Comparison of ENCODE assay signal across 8 cellular contexts in genomic region chr9:97632406-97632991, GRCh38. TPM values are rescaled to one million over a fixed set of nuclear protein-coding genes. Genes with fewer than 3 reads are reported as not detected.
DNase-seq lines count a peak whose midpoint lies in the region; ATAC-seq and TF ChIP-seq lines count a peak whose summit lies in the region.

No MANE protein-coding gene starts in this region.

- H3K4me1 Mint-ChIP-seq in CD14-positive monocyte = peaks cover 42% of the 10 kb centered on the region

- H3K4me3 Mint-ChIP-seq in CD14-positive monocyte = peak overlapping the region; percentile 94 to 98

- BruUV-seq in PC-9 (replicated peaks; lab: Mats Ljungman, UMichigan) = TSS peak; percentile 73

- H3K27ac Mint-ChIP-seq in CD14-positive monocyte = peak overlapping the region; percentile 97 to 100 (median 100)

- CTCF ChIA-PET in PC-9 (lab: Charles Lee) = interaction anchor here (0.7 to 2.3 kb wide), 5 partner anchors 17 to 289 kb away, joined by 3 to 10 read pairs (median 3); no protein-coding TSS in a partner anchor

- ATAC-seq in GM19395 (IDR thresholded peaks at IDR 0.05; ENCODE audit: unreplicated experiment) = peak; percentile 17
- peak; percentile 1 for ATAC-seq in HG03469 (IDR thresholded peaks at IDR 0.05; ENCODE audit: unreplicated experiment)
- peak; percentile 40 for ATAC-seq in sciatic nerve

- peaks cover 38% of the 10 kb centered on the region for H3K4me1 ChIP-seq in PC-9 (replicated peaks; ENCODE audit: insufficient read depth)
- H3K4me1 ChIP-seq in iPS-18a (ENCODE audit: control insufficient read depth, low read depth, low read length) = peaks cover 13% of the 10 kb centered on the region

- H4K20me1 ChIP-seq in PC-9 (ENCODE audit: insufficient read depth) = peaks cover 20% of the 10 kb centered on the region

- H3K4me3 ChIP-seq in PC-9 (peak overlapping the region; percentile 95), iPS-18a (ENCODE audit: low read length) (peak overlapping the region; percentile 73)

- H3K79me2 ChIP-seq in PC-9 (ENCODE audit: low read depth) = peaks cover 79% of the 10 kb centered on the region

- H3K4me2 ChIP-seq in PC-9 = peak overlapping the region; percentile 99

- H2AFZ ChIP-seq in PC-9 = peak overlapping the region; percentile 81

- H3K27ac ChIP-seq in PC-9 (peak overlapping the region; percentile 99), angular gyrus (ENCODE audit: low read depth, low read length) (peak overlapping the region; percentile 98), iPS-18a (ENCODE audit: low read length) (peak overlapping the region; percentile 97)

- peaks cover 0 to 2% (median 0%) of the 10 kb centered on the region in 7 donors for H3K9me3 Mint-ChIP-seq in CD14-positive monocyte

- H3K9me2 ChIP-seq in PC-9 (ENCODE audit: insufficient read depth) = no peaks in the 10 kb centered on the region

- DNase-seq in CD14-positive monocyte (ENCODE audit: low spot score) (no peak), PC-9 (peak; percentile 53 to 55), sciatic nerve (ENCODE audit: low spot score) (peak; percentile 66), retina (no peak)

- intact Hi-C loops in CD14-positive monocyte (cut with micrococcal nuclease) = loop anchor here (10.0 kb wide), 2 partner anchors 62 to 292 kb away; partner anchors contain the start of genes TRMO (in 1 of the 2) and XPA (in 1 of the 2)
- intact Hi-C loops in PC-9 (cut with micrococcal nuclease; ENCODE audit: unreplicated experiment) = no loop called here
- intact Hi-C loops in sciatic nerve (cut with DNase I) = no loop called here

- H3K9me3 ChIP-seq in PC-9 (ENCODE audit: insufficient read depth, low read depth) (no peaks in the 10 kb centered on the region), iPS-18a (ENCODE audit: control insufficient read depth, low read depth, low read length) (no peaks in the 10 kb centered on the region)

- TF ChIP-seq CTCF in CD14-positive monocyte (IDR thresholded peaks at IDR 0.05) (no peak), PC-9 (conservative IDR thresholded peaks at IDR 0.05) (0 out of 2 replicates have a peak, but pooled peaks have one; percentile 4)

- H3K27me3 ChIP-seq in PC-9 (ENCODE audit: insufficient read depth, low read depth) (no peaks in the 10 kb centered on the region), iPS-18a (ENCODE audit: control insufficient read depth, insufficient read depth, low read length) (no peaks in the 10 kb centered on the region)

- H3K9ac ChIP-seq in iPS-18a (ENCODE audit: low read length) = peak overlapping the region; percentile 94

- H3K36me3 Mint-ChIP-seq in CD14-positive monocyte = peaks cover 9 to 13% of the 10 kb centered on the region in 2 donors

- H3F3A ChIP-seq in PC-9 (ENCODE audit: insufficient read depth, low read depth) = peaks cover 41% of the 10 kb centered on the region

- POLR2A ChIA-PET in PC-9 (lab: Charles Lee; ENCODE audit: unreplicated experiment) = interaction anchor here (0.6 to 0.7 kb wide), 5 partner anchors 72 to 389 kb away, joined by 5 to 11 read pairs (median 8); partner anchors contain the start of gene TRMO

- H3K36me3 ChIP-seq in PC-9 (ENCODE audit: low read depth) = no peaks in the 10 kb centered on the region
- no peaks in the 10 kb centered on the region for H3K36me3 ChIP-seq in iPS-18a (ENCODE audit: control insufficient read depth, low read depth, low read length)

- no peaks in the 10 kb centered on the region for H3K27me3 Mint-ChIP-seq in CD14-positive monocyte (ENCODE audit: low read depth in 3 of 3)

RNA-seq across cellular contexts. Expression of gene TSTD2, which starts 0.7 kb away (rescaled TPM):
- 1 to 10 TPM; 1.2 to 2.4 TPM for polyA plus RNA-seq in CD14-positive monocyte
- total RNA-seq in PC-9 (2021) (17.0 and 19.3 TPM in 2 replicates), sciatic nerve (29.4 TPM)

RNA-seq across cellular contexts. Expression of gene NCBP1, which starts 1.1 kb away (rescaled TPM):
- polyA plus RNA-seq in CD14-positive monocyte = 10 to 100 TPM; 11.1 to 15.8 TPM
- total RNA-seq in PC-9 (2021) (38.6 and 40.2 TPM in 2 replicates), sciatic nerve (24.7 TPM)

Comparison
In these comparisons a context has a peak if more than half of its experiments do, and no peak if none do; other contexts are left out.
1. DNase-seq: peak in PC-9 (2 of 2) and sciatic nerve (single experiment); none in CD14-positive monocyte (single experiment) and retina (single experiment).
2. intact Hi-C loops: an anchor here in CD14-positive monocyte (10.0 kb wide); none called in PC-9 and sciatic nerve.
3. Peak in every context shown above with its lines, with median percentiles within 50 percentile points of each other: ATAC-seq and H3K27ac ChIP-seq.